8 cellular contexts compared by ENCODE assay signal in the genomic region with DNA sequence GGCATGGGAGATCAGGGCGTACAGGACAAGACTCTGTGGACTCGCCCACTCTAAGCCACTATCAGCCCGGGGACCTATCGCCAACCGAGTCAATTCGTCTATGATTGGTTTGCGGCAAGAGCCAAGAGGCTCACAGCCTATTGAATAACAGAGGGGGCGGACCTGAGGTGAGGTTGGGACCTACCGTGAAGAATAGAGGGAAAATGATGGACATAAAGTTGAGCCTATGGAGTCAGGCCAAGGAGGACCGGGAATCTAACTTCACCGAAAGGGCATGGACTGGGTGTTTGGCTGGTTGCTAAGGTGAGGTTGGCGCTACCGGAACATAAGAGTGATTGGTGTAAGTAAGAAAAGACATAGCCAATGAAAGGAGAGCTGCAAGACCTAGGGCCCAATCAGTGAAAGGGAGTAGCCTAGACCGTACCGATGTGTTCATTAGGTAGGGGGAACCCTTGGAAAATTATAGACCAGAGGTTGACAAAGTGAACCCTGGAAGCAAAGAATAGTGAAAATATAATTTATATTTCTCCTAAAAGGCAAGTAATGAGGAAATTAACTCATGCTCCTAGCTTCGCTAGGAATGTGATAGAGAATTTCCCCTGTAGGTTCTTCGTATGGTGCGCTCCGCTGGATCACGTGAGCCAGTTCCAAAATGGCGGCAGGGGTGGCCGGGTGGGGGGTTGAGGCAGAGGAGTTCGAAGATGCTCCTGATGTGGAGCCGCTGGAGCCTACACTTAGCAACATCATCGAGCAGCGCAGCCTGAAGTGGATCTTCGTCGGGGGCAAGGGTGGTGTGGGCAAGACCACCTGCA. TPM values are rescaled to one million over a fixed set of nuclear protein-coding genes. Genes with fewer than 3 reads are reported as not detected.
DNase-seq lines count a peak whose midpoint lies in the region; ATAC-seq, FAIRE-seq and TF ChIP-seq lines count a peak whose summit lies in the region.

Gene GET3, plus strand, starts transcription at position 644 of the 812 bp plus-strand sequence. Its CDS starts 9 bp downstream, at position 653.

- no TSS peak for BruUV-seq in A673 (replicated peaks; lab: Mats Ljungman, UMichigan)

- WGBS in small intestine, 3 donors: 1% methylated on average over 28 of the region's 28 CpGs

- CTCF ChIA-PET in A673 (lab: Charles Lee): interaction anchor here (0.6 to 1.6 kb wide), 4 partner anchors 14 to 372 kb away, joined by 3 to 8 read pairs (median 4); partner anchors contain the start of gene ZNF442

- H3K4me3 ChIP-seq in A673 (ENCODE audit: low read depth, low read length, poor library complexity, severe bottlenecking): peak within 1 kb of the TSS; percentile 69
- H3K4me3 ChIP-seq in bronchial epithelial cell (ENCODE audit: low read depth, low read length): peak within 1 kb of the TSS; percentile 81
- peak within 1 kb of the TSS; percentile 58 to 87 for H3K4me3 ChIP-seq in small intestine (ENCODE audit: low read depth in 1 of 2, low read length in 2 of 2)

- H3K36me3 ChIP-seq in A673 (ENCODE audit: insufficient read depth, low read length, poor library complexity, severe bottlenecking): peaks cover 16% of the 10 kb centered on the region
- H3K36me3 ChIP-seq in bronchial epithelial cell (ENCODE audit: control insufficient read depth, insufficient read depth, low read length): peaks cover 9% of the 10 kb centered on the region
- peaks cover 0 to 2% of the 10 kb centered on the region in 2 donors for H3K36me3 ChIP-seq in small intestine (ENCODE audit: control insufficient read depth in 2 of 2, insufficient read depth in 2 of 2, low read length in 2 of 2)

- intact Hi-C loops in A673 (cut with micrococcal nuclease; ENCODE audit: unreplicated experiment): loop anchor here (2.0 kb wide), 1 partner anchor 66 kb away; the partner anchor contains the start of gene THSD8

- peak; percentile 97 for FAIRE-seq in bronchial epithelial cell (lab: Jason Lieb, UNC)
- FAIRE-seq in small intestine (lab: Jason Lieb, UNC): peak; percentile 84

- DNase-seq in A673 (ENCODE audit: low spot score): peak; percentile 99
- DNase-seq in NCI-H2171 treated with DMSO at 0.1 percent for 48 hours (lab: John Stamatoyannopoulos, UW): peak; percentile 100
- DNase-seq in bronchial epithelial cell (ENCODE audit: low read depth): peak; percentile 100
- DNase-seq in iPS-NIHi11 (ENCODE audit: low spot score): peak; percentile 92
- peak; percentile 100 for DNase-seq in small intestine

- H3K27me3 ChIP-seq in A673 (replicated peaks; ENCODE audit: insufficient read depth, low read depth, low read length, poor library complexity): no peaks in the 10 kb centered on the region
- no peaks in the 10 kb centered on the region for H3K27me3 ChIP-seq in bronchial epithelial cell (ENCODE audit: control insufficient read depth, insufficient read depth, low read length)
- no peaks in the 10 kb centered on the region for H3K27me3 ChIP-seq in small intestine (ENCODE audit: control insufficient read depth in 2 of 2, insufficient read depth in 2 of 2, low read length in 2 of 2)

- H3K4me1 ChIP-seq in A673 (ENCODE audit: insufficient read depth, low read length, poor library complexity, severe bottlenecking): peaks cover 21% of the 10 kb centered on the region
- H3K4me1 ChIP-seq in small intestine (ENCODE audit: control insufficient read depth in 2 of 2, insufficient read depth in 1 of 2, low read depth in 1 of 2, low read length in 1 of 2): peaks cover 0 to 8% of the 10 kb centered on the region in 2 donors

- H3K27ac ChIP-seq in A673 (ENCODE audit: low read depth, low read length, poor library complexity, severe bottlenecking) (peak within 1 kb of the TSS; percentile 98), VCaP (peak within 1 kb of the TSS; percentile 94), small intestine (ENCODE audit: low read depth in 1 of 2, low read length in 1 of 2) (peak within 1 kb of the TSS; percentile 69 to 70)

- no peaks in the 10 kb centered on the region for H3K9me3 ChIP-seq in A673 (ENCODE audit: low read depth, low read length, poor library complexity, severe bottlenecking)
- no peaks in the 10 kb centered on the region for H3K9me3 ChIP-seq in small intestine (ENCODE audit: control insufficient read depth, low read depth)

- POLR2A ChIA-PET in A673 (lab: Charles Lee; ENCODE audit: low non-redundant PET): interaction anchor here (0.6 to 0.7 kb wide), 2 partner anchors 56 to 66 kb away, joined by 3 to 5 read pairs; no protein-coding TSS in a partner anchor

- ATAC-seq in GM18867 (IDR thresholded peaks at IDR 0.05; ENCODE audit: unreplicated experiment): peak; percentile 68
- ATAC-seq in HG03103 (IDR thresholded peaks at IDR 0.05; ENCODE audit: low read depth, unreplicated experiment): peak; percentile 79

- TF ChIP-seq CTCF in A673 (conservative IDR thresholded peaks at IDR 0.05; ENCODE audit: low read depth, low read length) (no peak), VCaP (conservative IDR thresholded peaks at IDR 0.05) (no peak), bronchial epithelial cell (IDR thresholded peaks at IDR 0.05; ENCODE audit: insufficient read depth, low read length, severe bottlenecking) (no peak)

RNA-seq across cellular contexts. Expression of gene GET3, which starts in this region (rescaled TPM):
- total RNA-seq in A673 (2021): 91.7 and 92.6 TPM in 2 replicates
- 104 and 107 TPM in 2 replicates for total RNA-seq in bronchial epithelial cell
- polyA plus RNA-seq in small intestine: 10 to 100 TPM; 62.1 to 85.4 (median 75.8) TPM

Comparison
In these comparisons a context has a peak if more than half of its experiments do, and no peak if none do; other contexts are left out.
1. Peak in every context shown above with its lines: DNase-seq, ATAC-seq, H3K4me3 ChIP-seq and H3K27ac ChIP-seq.